12 cellular contexts compared by ENCODE assay signal in genomic region chr15:31390777-31391486, GRCh38.
DNase-seq lines count a peak whose midpoint lies in the region; ATAC-seq and TF ChIP-seq lines count a peak whose summit lies in the region.
"Had no signal": no experiment of that assay in that cellular context is flagged by ENCODE, and none has a peak within 500 bp of the region (broad histone marks: within the 10 kb centered on the region; RNA-seq: fewer than 3 reads in every experiment).

No MANE protein-coding gene starts in this region.

- intact Hi-C loops in mucosa of descending colon (cut with DNase I, micrococcal nuclease): loop anchor here in 1 of 2 donors (10.0 kb wide), 1 partner anchor 56 kb away; no protein-coding TSS in a partner anchor

- peaks cover 6% of the 10 kb centered on the region for H3K36me3 Mint-ChIP-seq in chondrocyte (ENCODE audit: low read depth)

- peak overlapping the region; percentile 86 to 99 (median 90) for H3K27ac ChIP-seq in tibial nerve

- 63 to 66% methylated on average over 4 to 6 of the region's 6 CpGs for WGBS in tibial nerve, 2 donors

- DNase-seq in activated effector memory CD4-positive, alpha-beta T cell treated with anti-CD3 and anti-CD28 coated beads, Interleukin-2, amount 50 U/mL, for 16 hours: peak; percentile 34
- no peak for DNase-seq in activated effector memory CD4-positive, alpha-beta T cell treated with Interleukin-2 at 50 U/mL for 16 hours
- no peak for DNase-seq in chondrocyte (ENCODE audit: low spot score)
- peak in 2 of 3 donors; percentile 7 to 58 for DNase-seq in mucosa of descending colon
- DNase-seq in tibial nerve (ENCODE audit: low spot score in 2 of 2): peak in 1 of 2 donors; percentile 4
- DNase-seq in NCI-H748 (lab: John Stamatoyannopoulos, UW; ENCODE audit: unreplicated experiment): no peak
- DNase-seq: activated CD4-positive, CD25-positive, alpha-beta regulatory T cell treated with anti-CD3 and anti-CD28 coated beads, Interleukin-2, amount 50 U/mL, for 72 hours; foreskin keratinocyte; stimulated activated naive CD4-positive, alpha-beta T cell treated with Interleukin-2 at 50 U/mL for 16 hours had no signal

- H3K4me3 Mint-ChIP-seq in chondrocyte (ENCODE audit: unreplicated experiment): no peak overlapping the region

- TF ChIP-seq EP300 in tibial nerve (IDR thresholded peaks at IDR 0.05): no peak

- no peaks in the 10 kb centered on the region for H3K27me3 Mint-ChIP-seq in chondrocyte (ENCODE audit: low read depth)

- peaks cover 15% of the 10 kb centered on the region for H3K9me3 Mint-ChIP-seq in chondrocyte (ENCODE audit: low read depth)

- H3K9me3 ChIP-seq in mucosa of descending colon: no peaks in the 10 kb centered on the region
- H3K9me3 ChIP-seq in tibial nerve: peaks cover 0 to 14% (median 2%) of the 10 kb centered on the region in 4 donors

- no peak for ATAC-seq in mucosa of descending colon
- no peak for ATAC-seq in HG03097 (IDR thresholded peaks at IDR 0.05; ENCODE audit: low FRiP score, unreplicated experiment)
- ATAC-seq in GM19397 (IDR thresholded peaks at IDR 0.05; ENCODE audit: unreplicated experiment): no peak

- H3K27ac Mint-ChIP-seq in chondrocyte (ENCODE audit: unreplicated experiment): peak overlapping the region; percentile 65

- H3K4me1 ChIP-seq in mucosa of descending colon (ENCODE audit: low read depth) (peaks cover 18% of the 10 kb centered on the region), tibial nerve (peaks cover 0 to 26% (median 8%) of the 10 kb centered on the region in 4 donors)

- no peak for TF ChIP-seq POLR2A in tibial nerve (IDR thresholded peaks at IDR 0.05)

- no peaks in the 10 kb centered on the region for H3K36me3 ChIP-seq in mucosa of descending colon (ENCODE audit: low read depth)
- H3K36me3 ChIP-seq in tibial nerve: no peaks in the 10 kb centered on the region
- H3K36me3 ChIP-seq: cardiac muscle cell had no signal

- no peak for TF ChIP-seq CTCF in chondrocyte (IDR thresholded peaks at IDR 0.05)
- no peak for TF ChIP-seq CTCF in mucosa of descending colon (IDR thresholded peaks at IDR 0.05)
- no peak for TF ChIP-seq CTCF in tibial nerve (IDR thresholded peaks at IDR 0.05)

- H3K27me3 ChIP-seq in tibial nerve: no peaks in the 10 kb centered on the region
- H3K27me3 ChIP-seq: foreskin keratinocyte had no signal

- H3K4me3 ChIP-seq in mucosa of descending colon (no peak overlapping the region), tibial nerve (peak overlapping the region in 3 of 4 donors; percentile 51 to 86 (median 65))

- H3K4me1 Mint-ChIP-seq in chondrocyte (ENCODE audit: low read depth): peaks cover 33% of the 10 kb centered on the region

Comparison
In these comparisons a context has a peak if more than half of its experiments do, and no peak if none do; other contexts are left out.
1. DNase-seq: peak in activated effector memory CD4-positive, alpha-beta T cell treated with anti-CD3 and anti-CD28 coated beads, Interleukin-2, amount 50 U/mL, for 16 hours (single experiment) and mucosa of descending colon (2 of 3); none in activated effector memory CD4-positive, alpha-beta T cell treated with Interleukin-2 at 50 U/mL for 16 hours (single experiment), chondrocyte (single experiment) and NCI-H748 (single experiment).